ENCODE assay signal across 8 cellular contexts in the genomic region with DNA sequence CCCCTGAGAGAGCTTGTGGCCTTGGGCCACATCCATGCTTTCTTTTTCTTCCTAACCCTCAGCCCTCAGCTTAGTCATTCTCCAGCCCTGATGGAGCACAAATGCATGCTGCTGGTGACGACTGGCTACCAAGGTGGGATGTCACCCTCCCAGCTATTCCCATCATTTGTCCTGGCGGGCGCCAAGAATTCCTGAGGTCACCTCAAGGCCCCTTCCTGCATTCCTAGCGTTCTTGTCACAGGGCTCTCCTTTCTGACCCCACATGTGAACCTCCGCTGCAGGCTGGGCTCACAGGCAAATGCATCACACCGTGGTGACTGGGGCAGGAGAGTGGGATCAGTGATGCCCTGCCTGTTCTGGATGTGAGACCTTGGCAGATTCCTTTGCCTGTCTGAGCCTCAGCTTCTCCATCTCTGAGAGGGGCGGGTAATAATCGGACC. TPM values are rescaled to one million over a fixed set of nuclear protein-coding genes. Genes with fewer than 3 reads are reported as not detected.
A peak's percentile ranks its signal among the peaks of the same experiment; 100 is the strongest.
DNase-seq lines count a peak whose midpoint lies in the region; ATAC-seq, FAIRE-seq and TF ChIP-seq lines count a peak whose summit lies in the region.

No MANE protein-coding gene starts in this region.

- BruUV-seq in endothelial cell of umbilical vein (replicated peaks; lab: Mats Ljungman, UMichigan) = no TSS peak

- intact Hi-C loops in endothelial cell of umbilical vein (cut with micrococcal nuclease) = loop anchor here (1.0 to 5.0 kb wide), 4 partner anchors 37 to 87 kb away; partner anchors contain the start of gene IFFO2
- intact Hi-C loops in pancreas (cut with DNase I) = no loop called here

- peak; percentile 96 for DNase-seq in EH (ENCODE audit: low read depth)
- peak; percentile 32 for DNase-seq in NT2/D1 (ENCODE audit: low read depth, low spot score)
- DNase-seq in endothelial cell of umbilical vein (ENCODE audit: low read depth, low spot score) = peak; percentile 37
- DNase-seq in pancreas = peak in 5 of 6 donors; percentile 40 to 60 (median 57)
- no peak for DNase-seq in DMS114 treated with DMSO at 0.1 percent for 48 hours (lab: John Stamatoyannopoulos, UW; ENCODE audit: unreplicated experiment)
- DNase-seq in mesenteric fat pad (ENCODE audit: low spot score) = no peak
- no peak for DNase-seq in GM10248 (ENCODE audit: extremely low spot score)

- H3K4me1 ChIP-seq in NT2/D1 (ENCODE audit: insufficient read depth, insufficient read length) (peaks cover 28% of the 10 kb centered on the region), endothelial cell of umbilical vein (ENCODE audit: control insufficient read depth, extremely low read depth, insufficient read depth, low read length) (peaks cover 31% of the 10 kb centered on the region), pancreas (peaks cover 60 to 74% (median 73%) of the 10 kb centered on the region in 3 donors)

- 45 to 57% methylated on average over 8 of the region's 8 CpGs for WGBS in pancreas, 2 donors

- no peaks in the 10 kb centered on the region for H3K36me3 ChIP-seq in NT2/D1 (ENCODE audit: insufficient read depth, insufficient read length, low read length)
- no peaks in the 10 kb centered on the region for H3K36me3 ChIP-seq in endothelial cell of umbilical vein (ENCODE audit: control insufficient read depth in 2 of 2, extremely low read depth in 1 of 2, insufficient read depth in 2 of 2, low read length in 2 of 2)
- no peaks in the 10 kb centered on the region for H3K36me3 ChIP-seq in pancreas

- POLR2A ChIA-PET in endothelial cell of umbilical vein (lab: Charles Lee) (interaction anchor here (0.6 kb wide), 1 partner anchor 37 kb away, joined by 3 read pairs; no protein-coding TSS in a partner anchor), GM10248 (lab: Yijun Ruan, JAX) (no interaction called here)

- H3K4me2 ChIP-seq in endothelial cell of umbilical vein (ENCODE audit: insufficient read depth, low read length) = no peak overlapping the region

- TF ChIP-seq POLR2A in endothelial cell of umbilical vein (IDR thresholded peaks at IDR 0.05; ENCODE audit: low read depth, low read length) = no peak

- H3K4me3 ChIP-seq in NT2/D1 (ENCODE audit: insufficient read length, low read depth) (no peak overlapping the region), endothelial cell of umbilical vein (replicated peaks in 1 of 3; ENCODE audit: insufficient read depth in 1 of 3, low read depth in 1 of 3, low read length in 3 of 3) (no peak overlapping the region), pancreas (peak overlapping the region in 1 of 4 donors; percentile 17)

- no peaks in the 10 kb centered on the region for H3K79me2 ChIP-seq in endothelial cell of umbilical vein (ENCODE audit: control insufficient read depth, insufficient read depth, low read length)

- H3K9me3 ChIP-seq in NT2/D1 (ENCODE audit: insufficient read depth, low read length) (no peaks in the 10 kb centered on the region), endothelial cell of umbilical vein (replicated peaks; ENCODE audit: control insufficient read depth, insufficient read depth, low read length) (no peaks in the 10 kb centered on the region), pancreas (no peaks in the 10 kb centered on the region)

- TF ChIP-seq CTCF in endothelial cell of umbilical vein (IDR thresholded peaks at IDR 0.05; ENCODE audit: extremely low read depth in 1 of 2, insufficient read depth in 1 of 2, low read depth in 1 of 2, low read length in 2 of 2) (no peak), pancreas (IDR thresholded peaks at IDR 0.05) (no peak), GM10248 (IDR thresholded peaks at IDR 0.05; ENCODE audit: control extremely low read depth, extremely low read depth, low read depth, missing control alignments) (no peak)

- H3K27me3 ChIP-seq in NT2/D1 (ENCODE audit: insufficient read depth, insufficient read length) (no peaks in the 10 kb centered on the region), endothelial cell of umbilical vein (ENCODE audit: control insufficient read depth in 2 of 2, insufficient read depth in 2 of 2, low read length in 2 of 2) (no peaks in the 10 kb centered on the region), pancreas (no peaks in the 10 kb centered on the region)

- H4K20me1 ChIP-seq in endothelial cell of umbilical vein (replicated peaks; ENCODE audit: control insufficient read depth, extremely low read depth, insufficient read depth, low read length) = no peaks in the 10 kb centered on the region

- H3K27ac ChIP-seq in endothelial cell of umbilical vein (ENCODE audit: insufficient read depth, low read depth, low read length) (peak overlapping the region; percentile 84), pancreas (peak overlapping the region; percentile 82 to 93 (median 87))

- peak; percentile 1 to 10 (median 5) for ATAC-seq in pancreas
- ATAC-seq in GM19328 (IDR thresholded peaks at IDR 0.05; ENCODE audit: unreplicated experiment) = no peak

- no peaks in the 10 kb centered on the region for H3K9me1 ChIP-seq in endothelial cell of umbilical vein (replicated peaks; ENCODE audit: control insufficient read depth, extremely low read depth, insufficient read depth, low read length)

- FAIRE-seq in endothelial cell of umbilical vein (lab: Jason Lieb, UNC) (peak; percentile 70), pancreas (lab: Jason Lieb, UNC) (no peak)

- H3K9ac ChIP-seq in NT2/D1 (ENCODE audit: insufficient read length, low read depth) (no peak overlapping the region), endothelial cell of umbilical vein (replicated peaks; ENCODE audit: extremely low read depth, insufficient read depth, low read length) (peak overlapping the region; percentile 43)

- CTCF ChIA-PET in endothelial cell of umbilical vein (lab: Charles Lee) (interaction anchor here (1.2 to 4.0 kb wide), 4 partner anchors 15 to 107 kb away, joined by 3 to 17 read pairs (median 6); partner anchors contain the start of gene ALDH4A1), GM10248 (lab: Yijun Ruan, JAX) (interaction anchor here (0.9 to 1.1 kb wide), 2 partner anchors 78 to 101 kb away, joined by 3 read pairs; no protein-coding TSS in a partner anchor)

- peak overlapping the region; percentile 29 for H2AFZ ChIP-seq in endothelial cell of umbilical vein (ENCODE audit: low read depth, low read length)

- dilution Hi-C loops in endothelial cell of umbilical vein (cut with MboI; ENCODE audit: extremely low pct_ligation_motif_present, low sequenced_read_pairs) = no loop called here

TF ChIP-seq in endothelial cell of umbilical vein, 7 proteins besides CTCF, POLR2A, EP300 and RAD21:
- TF ChIP-seq MYC (IDR thresholded peaks at IDR 0.05; ENCODE audit: low read depth, low read length) (no peak), FOS (IDR thresholded peaks at IDR 0.05; ENCODE audit: borderline replicate concordance, insufficient read depth, low read length) (no peak), GATA2 (IDR thresholded peaks at IDR 0.05; ENCODE audit: insufficient read depth, insufficient read length, low read depth, low read length) (no peak), POLR2AphosphoS5 (IDR thresholded peaks at IDR 0.05; ENCODE audit: insufficient read depth, low read depth, low read length) (peak; percentile 56), JUN (IDR thresholded peaks at IDR 0.05; ENCODE audit: borderline replicate concordance, insufficient read depth, insufficient read length, low read depth) (no peak), EZH2 (IDR thresholded peaks at IDR 0.05; ENCODE audit: borderline replicate concordance, low read depth, low read length, severe bottlenecking) (no peak)
- TF ChIP-seq, protein P1, sequence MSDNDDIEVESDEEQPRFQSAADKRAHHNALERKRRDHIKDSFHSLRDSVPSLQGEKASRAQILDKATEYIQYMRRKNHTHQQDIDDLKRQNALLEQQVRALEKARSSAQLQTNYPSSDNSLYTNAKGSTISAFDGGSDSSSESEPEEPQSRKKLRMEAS (IDR thresholded peaks at IDR 0.05; ENCODE audit: insufficient read depth, insufficient read length) = no peak

RNA-seq across cellular contexts. Expression of gene IFFO2, which starts 53.4 kb away (rescaled TPM):
- total RNA-seq in endothelial cell of umbilical vein = 31.1 and 35.1 TPM in 2 replicates
- polyA plus RNA-seq in endothelial cell of umbilical vein = 28.3 and 31.3 TPM in 2 replicates
- 22.7 and 26.3 TPM in 2 replicates for polyA plus RNA-seq in endothelial cell of umbilical vein (2011; cell fraction: cytosol; rRNA removed)
- polyA plus RNA-seq in endothelial cell of umbilical vein (2011; cell fraction: nucleus; rRNA removed) = 26.9 and 30.2 TPM in 2 replicates
- polyA plus RNA-seq in endothelial cell of umbilical vein (2012) = 23.3 and 30.7 TPM in 2 replicates
- polyA minus RNA-seq in endothelial cell of umbilical vein = 18.4 and 22.0 TPM in 2 replicates
- 2.8 TPM for polyA minus RNA-seq in endothelial cell of umbilical vein (2011; cell fraction: cytosol; rRNA and poly(A)+ RNA removed)
- polyA minus RNA-seq in endothelial cell of umbilical vein (2011; cell fraction: nucleus; rRNA and poly(A)+ RNA removed) = 18.1 and 20.8 TPM in 2 replicates
- total RNA-seq in pancreas = 10 to 100 TPM; 23.0 to 38.4 (median 26.4) TPM
- 10 to 100 TPM; 13.9 to 14.0 TPM for polyA plus RNA-seq in pancreas
- 10.1 TPM for total RNA-seq in mesenteric fat pad

Comparison
In these comparisons a context has a peak if more than half of its experiments do, and no peak if none do; other contexts are left out.
1. DNase-seq: peak in EH (single experiment), NT2/D1 (single experiment), endothelial cell of umbilical vein (single experiment) and pancreas (5 of 6); none in DMS114 treated with DMSO at 0.1 percent for 48 hours (single experiment), mesenteric fat pad (single experiment) and GM10248 (single experiment).